In the genomic region with DNA sequence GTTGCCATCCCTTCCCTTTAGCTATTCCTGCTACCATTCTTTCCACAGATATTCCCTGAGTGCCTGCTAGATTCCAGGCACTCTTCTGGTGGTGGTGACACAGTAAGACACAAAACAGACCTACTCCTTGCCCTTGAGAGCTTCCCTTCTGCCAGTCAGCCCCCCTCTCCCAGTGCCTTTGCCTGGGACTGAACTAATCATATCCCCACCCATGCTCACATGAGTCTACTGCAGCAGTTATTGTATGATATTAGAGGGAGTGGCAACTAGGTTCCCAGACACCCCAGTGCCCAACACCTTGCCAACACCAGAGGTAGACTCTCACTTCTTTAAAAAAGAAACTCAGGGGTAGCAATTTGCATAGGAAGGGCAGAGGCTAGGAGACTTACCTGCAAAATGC, we compare ENCODE assay signal across 13 cellular contexts. TPM values are rescaled to one million over a fixed set of nuclear protein-coding genes. Genes with fewer than 3 reads are reported as not detected.
DNase-seq lines count a peak whose midpoint lies in the region; ATAC-seq, FAIRE-seq and TF ChIP-seq lines count a peak whose summit lies in the region.
"Had no signal": no experiment of that assay in that cellular context is flagged by ENCODE, and none has a peak within 500 bp of the region (broad histone marks: within the 10 kb centered on the region; RNA-seq: fewer than 3 reads in every experiment).

No MANE protein-coding gene starts in this region.

- no peak overlapping the region for H3K27ac Mint-ChIP-seq in astrocyte (ENCODE audit: unreplicated experiment)

- H3K4me2 ChIP-seq in BLaER1 treated with 17β-estradiol and CSF1 and Interleukin-3, amounts not matched to agents 10 nM and 100 nM = peak overlapping the region; percentile 75 to 96 (median 92)
- no peak overlapping the region for H3K4me2 ChIP-seq in astrocyte (ENCODE audit: low read length)

- H3K27me3 Mint-ChIP-seq in astrocyte (ENCODE audit: low read depth, unreplicated experiment) = peaks cover 31% of the 10 kb centered on the region

- no peak for ATAC-seq in HG02973 (IDR thresholded peaks at IDR 0.05; ENCODE audit: unreplicated experiment)
- ATAC-seq: Panc1 had no signal

- peaks cover 1% of the 10 kb centered on the region for H3K36me3 Mint-ChIP-seq in astrocyte (ENCODE audit: low read depth, unreplicated experiment)

- H2AFZ ChIP-seq in astrocyte (ENCODE audit: low read depth, low read length) = no peak overlapping the region

- no peak for DNase-seq in GM19239 (ENCODE audit: insufficient read length, low spot score)
- DNase-seq in astrocyte (ENCODE audit: low read depth) = no peak
- DNase-seq in T1000 (lab: John Stamatoyannopoulos, UW) = no peak
- no peak for DNase-seq in NCI-H1105 (lab: John Stamatoyannopoulos, UW)
- no peak for DNase-seq in NCI-H524 treated with DMSO at 0.1 percent for 48 hours (lab: John Stamatoyannopoulos, UW)
- DNase-seq: dermis blood vessel endothelial cell; foreskin fibroblast; nucleus accumbens; stimulated activated CD4-positive, alpha-beta T cell treated with anti-CD3 and anti-CD28 coated beads, Interleukin-15, amount 100 ng/mL, for 24 hours had no signal

- peak overlapping the region in 7 of 11 experiments; percentile 4 to 78 (median 45); a peak in 10 of 22 replicates for H3K9ac ChIP-seq in BLaER1 treated with 17β-estradiol and CSF1 and Interleukin-3, amounts not matched to agents 10 nM and 100 nM
- no peak overlapping the region for H3K9ac ChIP-seq in astrocyte (ENCODE audit: low read length)

- peak; percentile 49 for FAIRE-seq in GM19239 (lab: Jason Lieb, UNC)
- FAIRE-seq in astrocyte (lab: Jason Lieb, UNC) = no peak

- no peaks in the 10 kb centered on the region for H3K79me2 ChIP-seq in astrocyte (ENCODE audit: insufficient read depth, low read length)

- H3K27me3 ChIP-seq in BLaER1 treated with 17β-estradiol and CSF1 and Interleukin-3, amounts not matched to agents 10 nM and 100 nM = peaks cover 0 to under 1% (median 0%) of the 10 kb centered on the region in 11 experiments; a peak in 1 of 22 replicates
- H3K27me3 ChIP-seq in astrocyte (ENCODE audit: insufficient read depth, low read length) = peaks cover 4% of the 10 kb centered on the region
- no peaks in the 10 kb centered on the region for H3K27me3 ChIP-seq in muscle layer of duodenum (ENCODE audit: low read depth, low read length)

- H3K27ac ChIP-seq in BLaER1 treated with 17β-estradiol and CSF1 and Interleukin-3, amounts not matched to agents 10 nM and 100 nM = peak overlapping the region in 9 of 11 experiments; percentile 34 to 90 (median 85); a peak in 18 of 22 replicates
- H3K27ac ChIP-seq in astrocyte (ENCODE audit: low read depth, low read length) (no peak overlapping the region), muscle layer of duodenum (ENCODE audit: low read length) (peak overlapping the region; percentile 22)

- no peaks in the 10 kb centered on the region for H3K36me3 ChIP-seq in BLaER1 treated with 17β-estradiol and CSF1 and Interleukin-3, amounts not matched to agents 10 nM and 100 nM
- H3K36me3 ChIP-seq in astrocyte (ENCODE audit: insufficient read depth, low read length) (no peaks in the 10 kb centered on the region), muscle layer of duodenum (ENCODE audit: control insufficient read depth in 1 of 2, insufficient read depth in 2 of 2, low read length in 2 of 2) (no peaks in the 10 kb centered on the region)

- no peaks in the 10 kb centered on the region for H3K9me3 ChIP-seq in BLaER1 treated with 17β-estradiol and CSF1 and Interleukin-3, amounts not matched to agents 10 nM and 100 nM (replicated peaks in 1 of 11)
- H3K9me3 ChIP-seq in astrocyte (ENCODE audit: insufficient read depth, low read depth, low read length) (no peaks in the 10 kb centered on the region), muscle layer of duodenum (ENCODE audit: control insufficient read depth in 1 of 2, low read length in 2 of 2) (no peaks in the 10 kb centered on the region)

- H4K20me1 ChIP-seq in BLaER1 treated with 17β-estradiol and CSF1 and Interleukin-3, amounts not matched to agents 10 nM and 100 nM = no peaks in the 10 kb centered on the region
- no peaks in the 10 kb centered on the region for H4K20me1 ChIP-seq in astrocyte (ENCODE audit: insufficient read depth, low read length)

- peaks cover 20% of the 10 kb centered on the region for H3K4me1 Mint-ChIP-seq in astrocyte (ENCODE audit: low read depth, unreplicated experiment)

- H3K4me3 Mint-ChIP-seq in astrocyte (ENCODE audit: unreplicated experiment) = peak overlapping the region; percentile 43

- peaks cover 40 to 48% (median 44%) of the 10 kb centered on the region in 10 experiments for H3K4me1 ChIP-seq in BLaER1 treated with 17β-estradiol and CSF1 and Interleukin-3, amounts not matched to agents 10 nM and 100 nM
- H3K4me1 ChIP-seq in astrocyte (ENCODE audit: insufficient read depth, low read length) = peaks cover 21% of the 10 kb centered on the region
- peaks cover 7 to 21% of the 10 kb centered on the region in 2 donors for H3K4me1 ChIP-seq in muscle layer of duodenum (ENCODE audit: control insufficient read depth in 1 of 2, insufficient read depth in 2 of 2, low read length in 2 of 2)

- no peak for TF ChIP-seq CTCF in astrocyte (IDR thresholded peaks at IDR 0.05; ENCODE audit: insufficient read depth, low read depth, low read length)

- H3K4me3 ChIP-seq in BLaER1 treated with 17β-estradiol and CSF1 and Interleukin-3, amounts not matched to agents 10 nM and 100 nM = no peak overlapping the region
- H3K4me3 ChIP-seq in astrocyte (ENCODE audit: insufficient read depth, low read depth, low read length) (no peak overlapping the region), muscle layer of duodenum (ENCODE audit: low read depth in 1 of 2, low read length in 2 of 2) (no peak overlapping the region)

- peaks cover 6% of the 10 kb centered on the region for H3K9me3 Mint-ChIP-seq in astrocyte (ENCODE audit: unreplicated experiment)

RNA-seq across cellular contexts. Expression of a gene that starts 7.2 kb away (rescaled TPM):
- total RNA-seq in astrocyte = 51.7 and 63.7 TPM in 2 replicates
